Comparison of ENCODE assay signal across 1 cellular context in the genomic region with DNA sequence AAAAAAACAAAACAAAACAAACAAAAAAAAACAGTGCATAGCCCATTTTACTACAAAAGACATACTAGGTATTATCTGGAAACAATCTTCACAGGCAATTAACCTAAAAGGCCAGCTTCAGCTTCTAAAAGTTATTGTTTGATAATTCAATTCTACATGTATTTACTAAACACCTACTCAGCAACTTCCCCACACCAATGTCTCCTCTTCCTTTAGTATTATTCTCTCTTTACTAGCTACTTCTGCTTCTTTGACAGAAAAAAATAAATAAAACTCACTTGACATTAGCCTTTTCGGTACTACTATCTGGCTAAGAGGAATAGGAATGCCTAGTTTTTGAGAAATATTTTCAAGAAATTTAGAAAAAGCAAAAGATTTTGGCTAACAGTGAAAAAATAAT.
TF ChIP-seq lines count a peak whose summit lies in the region.

No MANE protein-coding gene starts in this region.

TF ChIP-seq in K562, 482 proteins besides CTCF, POLR2A, EP300 and RAD21 (continued from another document):
- TF ChIP-seq, protein P1, sequence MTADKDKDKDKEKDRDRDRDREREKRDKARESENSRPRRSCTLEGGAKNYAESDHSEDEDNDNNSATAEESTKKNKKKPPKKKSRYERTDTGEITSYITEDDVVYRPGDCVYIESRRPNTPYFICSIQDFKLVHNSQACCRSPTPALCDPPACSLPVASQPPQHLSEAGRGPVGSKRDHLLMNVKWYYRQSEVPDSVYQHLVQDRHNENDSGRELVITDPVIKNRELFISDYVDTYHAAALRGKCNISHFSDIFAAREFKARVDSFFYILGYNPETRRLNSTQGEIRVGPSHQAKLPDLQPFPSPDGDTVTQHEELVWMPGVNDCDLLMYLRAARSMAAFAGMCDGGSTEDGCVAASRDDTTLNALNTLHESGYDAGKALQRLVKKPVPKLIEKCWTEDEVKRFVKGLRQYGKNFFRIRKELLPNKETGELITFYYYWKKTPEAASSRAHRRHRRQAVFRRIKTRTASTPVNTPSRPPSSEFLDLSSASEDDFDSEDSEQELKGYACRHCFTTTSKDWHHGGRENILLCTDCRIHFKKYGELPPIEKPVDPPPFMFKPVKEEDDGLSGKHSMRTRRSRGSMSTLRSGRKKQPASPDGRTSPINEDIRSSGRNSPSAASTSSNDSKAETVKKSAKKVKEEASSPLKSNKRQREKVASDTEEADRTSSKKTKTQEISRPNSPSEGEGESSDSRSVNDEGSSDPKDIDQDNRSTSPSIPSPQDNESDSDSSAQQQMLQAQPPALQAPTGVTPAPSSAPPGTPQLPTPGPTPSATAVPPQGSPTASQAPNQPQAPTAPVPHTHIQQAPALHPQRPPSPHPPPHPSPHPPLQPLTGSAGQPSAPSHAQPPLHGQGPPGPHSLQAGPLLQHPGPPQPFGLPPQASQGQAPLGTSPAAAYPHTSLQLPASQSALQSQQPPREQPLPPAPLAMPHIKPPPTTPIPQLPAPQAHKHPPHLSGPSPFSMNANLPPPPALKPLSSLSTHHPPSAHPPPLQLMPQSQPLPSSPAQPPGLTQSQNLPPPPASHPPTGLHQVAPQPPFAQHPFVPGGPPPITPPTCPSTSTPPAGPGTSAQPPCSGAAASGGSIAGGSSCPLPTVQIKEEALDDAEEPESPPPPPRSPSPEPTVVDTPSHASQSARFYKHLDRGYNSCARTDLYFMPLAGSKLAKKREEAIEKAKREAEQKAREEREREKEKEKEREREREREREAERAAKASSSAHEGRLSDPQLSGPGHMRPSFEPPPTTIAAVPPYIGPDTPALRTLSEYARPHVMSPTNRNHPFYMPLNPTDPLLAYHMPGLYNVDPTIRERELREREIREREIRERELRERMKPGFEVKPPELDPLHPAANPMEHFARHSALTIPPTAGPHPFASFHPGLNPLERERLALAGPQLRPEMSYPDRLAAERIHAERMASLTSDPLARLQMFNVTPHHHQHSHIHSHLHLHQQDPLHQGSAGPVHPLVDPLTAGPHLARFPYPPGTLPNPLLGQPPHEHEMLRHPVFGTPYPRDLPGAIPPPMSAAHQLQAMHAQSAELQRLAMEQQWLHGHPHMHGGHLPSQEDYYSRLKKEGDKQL (CRISPR knock-in tag; IDR thresholded peaks at IDR 0.05; ENCODE audit: borderline replicate concordance): no peak
- 0 out of 2 replicates have a peak, but pooled peaks have one; percentile 18 for TF ChIP-seq C11orf30 (IDR thresholded peaks at IDR 0.05; ENCODE audit: low read depth)
